1 cellular context compared by ENCODE assay signal in the genomic region with DNA sequence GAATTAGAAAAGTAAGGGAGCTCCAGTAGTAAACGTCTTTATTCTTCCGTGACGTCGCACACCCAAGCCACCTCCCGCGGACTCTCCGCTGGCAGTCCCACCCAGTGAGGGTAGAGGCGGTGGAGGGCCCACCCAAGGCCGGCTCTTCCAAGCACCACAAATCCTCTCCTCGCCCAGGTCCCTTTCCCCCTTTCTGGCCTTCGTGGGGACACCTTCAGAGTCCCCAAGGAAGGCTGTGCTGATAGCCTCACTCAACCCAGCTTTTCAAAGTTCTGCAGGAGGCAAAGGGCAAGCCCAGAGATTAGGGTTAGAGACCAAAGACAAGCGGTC.
TF ChIP-seq lines count a peak whose summit lies in the region.

No MANE protein-coding gene starts in this region.

TF ChIP-seq in GM23338, 12 proteins besides CTCF, POLR2A, EP300 and RAD21 (continued from another document):
- TF ChIP-seq, protein P1, sequence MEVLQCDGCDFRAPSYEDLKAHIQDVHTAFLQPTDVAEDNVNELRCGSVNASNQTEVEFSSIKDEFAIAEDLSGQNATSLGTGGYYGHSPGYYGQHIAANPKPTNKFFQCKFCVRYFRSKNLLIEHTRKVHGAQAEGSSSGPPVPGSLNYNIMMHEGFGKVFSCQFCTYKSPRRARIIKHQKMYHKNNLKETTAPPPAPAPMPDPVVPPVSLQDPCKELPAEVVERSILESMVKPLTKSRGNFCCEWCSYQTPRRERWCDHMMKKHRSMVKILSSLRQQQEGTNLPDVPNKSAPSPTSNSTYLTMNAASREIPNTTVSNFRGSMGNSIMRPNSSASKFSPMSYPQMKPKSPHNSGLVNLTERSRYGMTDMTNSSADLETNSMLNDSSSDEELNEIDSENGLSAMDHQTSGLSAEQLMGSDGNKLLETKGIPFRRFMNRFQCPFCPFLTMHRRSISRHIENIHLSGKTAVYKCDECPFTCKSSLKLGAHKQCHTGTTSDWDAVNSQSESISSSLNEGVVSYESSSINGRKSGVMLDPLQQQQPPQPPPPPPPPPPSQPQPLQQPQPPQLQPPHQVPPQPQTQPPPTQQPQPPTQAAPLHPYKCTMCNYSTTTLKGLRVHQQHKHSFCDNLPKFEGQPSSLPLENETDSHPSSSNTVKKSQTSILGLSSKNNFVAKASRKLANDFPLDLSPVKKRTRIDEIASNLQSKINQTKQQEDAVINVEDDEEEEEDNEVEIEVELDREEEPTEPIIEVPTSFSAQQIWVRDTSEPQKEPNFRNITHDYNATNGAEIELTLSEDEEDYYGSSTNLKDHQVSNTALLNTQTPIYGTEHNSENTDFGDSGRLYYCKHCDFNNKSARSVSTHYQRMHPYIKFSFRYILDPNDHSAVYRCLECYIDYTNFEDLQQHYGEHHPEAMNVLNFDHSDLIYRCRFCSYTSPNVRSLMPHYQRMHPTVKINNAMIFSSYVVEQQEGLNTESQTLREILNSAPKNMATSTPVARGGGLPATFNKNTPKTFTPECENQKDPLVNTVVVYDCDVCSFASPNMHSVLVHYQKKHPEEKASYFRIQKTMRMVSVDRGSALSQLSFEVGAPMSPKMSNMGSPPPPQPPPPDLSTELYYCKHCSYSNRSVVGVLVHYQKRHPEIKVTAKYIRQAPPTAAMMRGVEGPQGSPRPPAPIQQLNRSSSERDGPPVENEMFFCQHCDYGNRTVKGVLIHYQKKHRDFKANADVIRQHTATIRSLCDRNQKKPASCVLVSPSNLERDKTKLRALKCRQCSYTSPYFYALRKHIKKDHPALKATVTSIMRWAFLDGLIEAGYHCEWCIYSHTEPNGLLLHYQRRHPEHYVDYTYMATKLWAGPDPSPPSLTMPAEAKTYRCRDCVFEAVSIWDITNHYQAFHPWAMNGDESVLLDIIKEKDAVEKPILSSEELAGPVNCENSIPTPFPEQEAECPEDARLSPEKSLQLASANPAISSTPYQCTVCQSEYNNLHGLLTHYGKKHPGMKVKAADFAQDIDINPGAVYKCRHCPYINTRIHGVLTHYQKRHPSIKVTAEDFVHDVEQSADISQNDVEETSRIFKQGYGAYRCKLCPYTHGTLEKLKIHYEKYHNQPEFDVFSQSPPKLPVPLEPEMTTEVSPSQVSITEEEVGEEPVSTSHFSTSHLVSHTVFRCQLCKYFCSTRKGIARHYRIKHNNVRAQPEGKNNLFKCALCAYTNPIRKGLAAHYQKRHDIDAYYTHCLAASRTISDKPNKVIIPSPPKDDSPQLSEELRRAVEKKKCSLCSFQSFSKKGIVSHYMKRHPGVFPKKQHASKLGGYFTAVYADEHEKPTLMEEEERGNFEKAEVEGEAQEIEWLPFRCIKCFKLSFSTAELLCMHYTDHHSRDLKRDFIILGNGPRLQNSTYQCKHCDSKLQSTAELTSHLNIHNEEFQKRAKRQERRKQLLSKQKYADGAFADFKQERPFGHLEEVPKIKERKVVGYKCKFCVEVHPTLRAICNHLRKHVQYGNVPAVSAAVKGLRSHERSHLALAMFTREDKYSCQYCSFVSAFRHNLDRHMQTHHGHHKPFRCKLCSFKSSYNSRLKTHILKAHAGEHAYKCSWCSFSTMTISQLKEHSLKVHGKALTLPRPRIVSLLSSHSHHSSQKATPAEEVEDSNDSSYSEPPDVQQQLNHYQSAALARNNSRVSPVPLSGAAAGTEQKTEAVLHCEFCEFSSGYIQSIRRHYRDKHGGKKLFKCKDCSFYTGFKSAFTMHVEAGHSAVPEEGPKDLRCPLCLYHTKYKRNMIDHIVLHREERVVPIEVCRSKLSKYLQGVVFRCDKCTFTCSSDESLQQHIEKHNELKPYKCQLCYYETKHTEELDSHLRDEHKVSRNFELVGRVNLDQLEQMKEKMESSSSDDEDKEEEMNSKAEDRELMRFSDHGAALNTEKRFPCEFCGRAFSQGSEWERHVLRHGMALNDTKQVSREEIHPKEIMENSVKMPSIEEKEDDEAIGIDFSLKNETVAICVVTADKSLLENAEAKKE (CRISPR knock-in tag; IDR thresholded peaks at IDR 0.05): no peak
- TF ChIP-seq JUNB (IDR thresholded peaks at IDR 0.05; ENCODE audit: unreplicated experiment) (no peak), ZNF331 (CRISPR knock-in tag; IDR thresholded peaks at IDR 0.05; ENCODE audit: low read depth) (no peak), STAT1 (IDR thresholded peaks at IDR 0.05; ENCODE audit: unreplicated experiment) (no peak)
- TF ChIP-seq, protein P2, sequence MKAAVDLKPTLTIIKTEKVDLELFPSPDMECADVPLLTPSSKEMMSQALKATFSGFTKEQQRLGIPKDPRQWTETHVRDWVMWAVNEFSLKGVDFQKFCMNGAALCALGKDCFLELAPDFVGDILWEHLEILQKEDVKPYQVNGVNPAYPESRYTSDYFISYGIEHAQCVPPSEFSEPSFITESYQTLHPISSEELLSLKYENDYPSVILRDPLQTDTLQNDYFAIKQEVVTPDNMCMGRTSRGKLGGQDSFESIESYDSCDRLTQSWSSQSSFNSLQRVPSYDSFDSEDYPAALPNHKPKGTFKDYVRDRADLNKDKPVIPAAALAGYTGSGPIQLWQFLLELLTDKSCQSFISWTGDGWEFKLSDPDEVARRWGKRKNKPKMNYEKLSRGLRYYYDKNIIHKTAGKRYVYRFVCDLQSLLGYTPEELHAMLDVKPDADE (IDR thresholded peaks at IDR 0.05): no peak
